Comparison of ENCODE assay signal across 15 cellular contexts in genomic region chr2:232076736-232077135, GRCh38.
"Had no signal": no experiment of that assay in that cellular context is flagged by ENCODE, and none has a peak within 500 bp of the region (broad histone marks: within the 10 kb centered on the region; RNA-seq: fewer than 3 reads in every experiment).

No MANE protein-coding gene starts in this region.

- H3K4me2 ChIP-seq: hepatocyte had no signal

- H3K27ac ChIP-seq: hepatocyte, parathyroid adenoma, spleen, transverse colon had no signal

- H3K9me3 ChIP-seq: transverse colon had no signal

- H3K27me3 ChIP-seq: hepatocyte, spleen, transverse colon had no signal

- DNase-seq: activated B cell treated with CpG ODN at 0.5 μM for 24 hours; activated CD4-positive, alpha-beta T cell treated with anti-CD3 and anti-CD28 coated beads, Interleukin-2, amount 10 ng/mL, durations not matched to agents 7 days and 5 days; activated CD8-positive, alpha-beta memory T cell treated with anti-CD3 and anti-CD28 coated beads for 24 hours; activated naive CD4-positive, alpha-beta T cell treated with anti-CD3 and anti-CD28 coated beads for 36 hours; central memory CD4-positive, alpha-beta T cell; dermis blood vessel endothelial cell; erythroblast; midbrain; naive B cell; spleen; stimulated activated CD4-positive, alpha-beta T cell treated with anti-CD3 and anti-CD28 coated beads, Interleukin-1b, Interleukin-23, amount 100 ng/mL, for 48 hours; stimulated activated naive CD4-positive, alpha-beta T cell; transverse colon had no signal

- H3K4me1 ChIP-seq: transverse colon had no signal

- H3K4me3 ChIP-seq: hepatocyte, spleen, transverse colon had no signal

- H3K9ac ChIP-seq: parathyroid adenoma had no signal

- H3K36me3 ChIP-seq: transverse colon had no signal

- H2AFZ ChIP-seq: hepatocyte, parathyroid adenoma had no signal
